In the genomic region with DNA sequence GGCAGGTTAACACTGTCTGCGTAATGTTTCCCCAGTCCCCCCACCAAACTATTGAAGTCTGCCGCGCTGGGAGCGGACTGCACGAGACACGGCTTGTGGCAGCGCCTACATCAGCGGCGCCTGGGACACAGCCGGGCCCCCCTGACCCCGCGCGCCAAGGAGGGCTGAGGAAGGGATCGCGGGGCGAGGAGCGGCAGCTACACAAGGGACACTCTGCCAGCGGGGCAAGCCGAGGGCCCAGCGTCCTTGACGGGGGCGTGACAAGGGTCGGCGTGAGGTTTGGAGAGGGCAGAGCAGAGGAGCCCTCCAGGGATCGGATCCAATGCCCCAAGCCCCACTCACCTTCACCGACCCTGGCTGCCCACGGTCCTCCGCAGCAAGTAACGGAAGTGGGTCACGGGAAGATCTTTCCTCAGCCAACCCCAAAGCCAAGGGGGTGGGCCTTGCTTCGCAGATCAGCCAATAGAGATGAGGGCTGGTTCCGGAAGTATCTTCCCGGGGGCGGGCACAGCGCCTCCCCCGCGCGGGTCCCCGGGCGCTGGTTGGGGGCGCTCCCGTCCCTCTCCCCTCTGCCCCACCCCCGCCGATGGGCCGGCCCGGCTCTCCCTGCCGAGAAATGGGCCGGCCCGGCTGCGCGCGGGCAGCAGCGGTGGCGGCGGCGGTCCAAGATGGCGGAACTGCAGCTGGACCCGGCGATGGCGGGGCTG, we compare ENCODE assay signal across 8 cellular contexts. TPM values are rescaled to one million over a fixed set of nuclear protein-coding genes. Genes with fewer than 3 reads are reported as not detected.
DNase-seq lines count a peak whose midpoint lies in the region; TF ChIP-seq lines count a peak whose summit lies in the region.

Gene ATP5PD, minus strand, starts transcription at position 387 of the 707 bp plus-strand sequence. CDS start 4,319 bp downstream, outside the sequence.
Gene KCTD2, plus strand, starts transcription at position 643 of the 707 bp plus-strand sequence. Its CDS starts 26 bp downstream, at position 669.

- WGBS in suprapubic skin: 10% methylated on average over 2 of the region's 60 CpGs

- TF ChIP-seq POLR2A in NB4 (IDR thresholded peaks at IDR 0.05; ENCODE audit: extremely low read depth, insufficient read length): peak; percentile 95
- TF ChIP-seq POLR2A in suprapubic skin (IDR thresholded peaks at IDR 0.05): peak; percentile 85 to 95

- H3K36me3 Mint-ChIP-seq in HFFc6 (ENCODE audit: low read depth): peaks cover 3% of the 10 kb centered on the region

- H3K4me1 Mint-ChIP-seq in HFFc6 (ENCODE audit: low read depth): peaks cover 34% of the 10 kb centered on the region

- peak within 1 kb of the TSS; percentile 98 for H3K4me3 Mint-ChIP-seq in HFFc6

- peaks cover 32% of the 10 kb centered on the region for H3K4me1 ChIP-seq in suprapubic skin

- TF ChIP-seq EP300 in suprapubic skin (IDR thresholded peaks at IDR 0.05): no peak

- H3K36me3 ChIP-seq in SK-N-MC (ENCODE audit: insufficient read depth, low read length): peaks cover 23% of the 10 kb centered on the region
- peaks cover 19% of the 10 kb centered on the region for H3K36me3 ChIP-seq in suprapubic skin

- peak within 1 kb of the TSS; percentile 78 for H3K27ac ChIP-seq in SK-N-MC
- H3K27ac ChIP-seq in suprapubic skin: peak within 1 kb of the TSS; percentile 97

- H3K9ac ChIP-seq in SK-N-MC (ENCODE audit: insufficient read length): peak within 1 kb of the TSS; percentile 91

- peak within 1 kb of the TSS; percentile 97 for H3K27ac Mint-ChIP-seq in HFFc6

- no peaks in the 10 kb centered on the region for H3K9me3 ChIP-seq in SK-N-MC (ENCODE audit: low read depth, low read length)
- H3K9me3 ChIP-seq in suprapubic skin: no peaks in the 10 kb centered on the region

- TF ChIP-seq CTCF in HFFc6 (IDR thresholded peaks at IDR 0.05) (peak; percentile 39; the same call in 1 of the 2 replicates), NB4 (IDR thresholded peaks at IDR 0.05; ENCODE audit: low read depth, low read length) (no peak), suprapubic skin (IDR thresholded peaks at IDR 0.05) (no peak)

- H3K27me3 Mint-ChIP-seq in HFFc6 (ENCODE audit: insufficient read depth): peaks cover 3% of the 10 kb centered on the region

- no peaks in the 10 kb centered on the region for H3K27me3 ChIP-seq in suprapubic skin

- peak; percentile 86 for DNase-seq in GM04503 (ENCODE audit: low read depth)
- peak; percentile 95 for DNase-seq in HFFc6
- peak; percentile 97 for DNase-seq in NB4 (ENCODE audit: low read depth)
- DNase-seq in SK-N-MC (ENCODE audit: low read depth, low spot score): no peak
- peak; percentile 95 for DNase-seq in activated naive CD4-positive, alpha-beta T cell treated with anti-CD3 and anti-CD28 coated beads, Interleukin-2, amount 50 U/mL, for 16 hours
- peak; percentile 99 for DNase-seq in germinal center (ENCODE audit: low spot score)
- DNase-seq in nucleus accumbens (lab: John Stamatoyannopoulos, UW): peak; percentile 75 to 98 (median 94)
- DNase-seq in suprapubic skin (ENCODE audit: low spot score in 2 of 2): peak; percentile 96 to 98

- H3K9me3 Mint-ChIP-seq in HFFc6: no peaks in the 10 kb centered on the region

- H3K4me3 ChIP-seq in NB4 (ENCODE audit: low read depth, low read length): peak within 1 kb of the TSS; percentile 89
- H3K4me3 ChIP-seq in SK-N-MC: peak within 1 kb of the TSS; percentile 92
- peak within 1 kb of the TSS; percentile 90 for H3K4me3 ChIP-seq in suprapubic skin

RNA-seq across cellular contexts. Expression of gene ATP5PD, which starts in this region (rescaled TPM):
- 100 to 1,000 TPM; 362 to 410 (median 386) TPM for total RNA-seq in HFFc6 (2021; fragmentation: NEBNext Ultra II Directional; extraction: Animal tissue kit (Norgen Biotek cat#: 25700))
- total RNA-seq in suprapubic skin: 100 to 1,000 TPM; 167 to 312 (median 272) TPM

RNA-seq across cellular contexts. Expression of gene KCTD2, which starts in this region (rescaled TPM):
- 10 to 100 TPM; 20.3 to 24.0 (median 21.3) TPM for total RNA-seq in HFFc6 (2021; fragmentation: NEBNext Ultra II Directional; extraction: Animal tissue kit (Norgen Biotek cat#: 25700))
- total RNA-seq in suprapubic skin: 10 to 100 TPM; 25.3 to 37.7 (median 31.3) TPM
